ENCODE assay signal across 15 cellular contexts in genomic region chr1:198959676-198960075, GRCh38.
DNase-seq lines count a peak whose midpoint lies in the region; ATAC-seq and TF ChIP-seq lines count a peak whose summit lies in the region.
"Had no signal": no experiment of that assay in that cellular context is flagged by ENCODE, and none has a peak within 500 bp of the region (broad histone marks: within the 10 kb centered on the region; RNA-seq: fewer than 3 reads in every experiment).

No MANE protein-coding gene starts in this region.

- peaks cover 31% of the 10 kb centered on the region for H3K4me1 Mint-ChIP-seq in activated T-cell treated with anti-CD3 and anti-CD28 coated beads, Interleukin-2, amount 50 U/mL, for 4 hours (ENCODE audit: low read depth)
- H3K4me1 Mint-ChIP-seq in CD4-positive, alpha-beta T cell (ENCODE audit: low read depth), result peaks cover 45% of the 10 kb centered on the region
- peaks cover 15 to 39% (median 35%) of the 10 kb centered on the region in 4 donors for H3K4me1 Mint-ChIP-seq in naive thymus-derived CD8-positive, alpha-beta T cell

- H3K79me2 ChIP-seq in Loucy (ENCODE audit: insufficient read depth, low read length), result no peaks in the 10 kb centered on the region

- peak overlapping the region; percentile 54 for H3K4me3 ChIP-seq in Loucy (ENCODE audit: low read length, poor library complexity, severe bottlenecking)

- no peaks in the 10 kb centered on the region for H3K9me3 Mint-ChIP-seq in activated T-cell treated with anti-CD3 and anti-CD28 coated beads, Interleukin-2, amount 50 U/mL, for 4 hours
- no peaks in the 10 kb centered on the region for H3K9me3 Mint-ChIP-seq in CD4-positive, alpha-beta T cell
- peaks cover 0 to 14% (median 3%) of the 10 kb centered on the region in 9 donors for H3K9me3 Mint-ChIP-seq in naive thymus-derived CD8-positive, alpha-beta T cell
- H3K9me3 Mint-ChIP-seq: CD8-positive, alpha-beta T cell had no signal

- peaks cover 38% of the 10 kb centered on the region for H3K4me1 ChIP-seq in Loucy (ENCODE audit: insufficient read depth, low read length, poor library complexity, severe bottlenecking)

- peak overlapping the region; percentile 6 for H3K4me3 Mint-ChIP-seq in activated T-cell treated with anti-CD3 and anti-CD28 coated beads, Interleukin-2, amount 50 U/mL, for 4 hours
- no peak overlapping the region for H3K4me3 Mint-ChIP-seq in CD4-positive, alpha-beta T cell
- H3K4me3 Mint-ChIP-seq in naive thymus-derived CD8-positive, alpha-beta T cell, result peak overlapping the region in 2 of 10 donors; percentile 22 to 50
- H3K4me3 Mint-ChIP-seq: CD8-positive, alpha-beta T cell had no signal

- H3K27ac Mint-ChIP-seq in CD4-positive, alpha-beta T cell, result peak overlapping the region; percentile 2
- peak overlapping the region in 6 of 10 donors; percentile 6 to 47 (median 14) for H3K27ac Mint-ChIP-seq in naive thymus-derived CD8-positive, alpha-beta T cell

- H3K9ac ChIP-seq in Loucy (ENCODE audit: low read depth, low read length, poor library complexity, severe bottlenecking), result peak overlapping the region; percentile 17

- no peak for TF ChIP-seq CTCF in CD4-positive, alpha-beta T cell (IDR thresholded peaks at IDR 0.05)
- no peak for TF ChIP-seq CTCF in Loucy (conservative IDR thresholded peaks at IDR 0.05; ENCODE audit: low read length)

- CTCF ChIA-PET in CD4-positive, alpha-beta T cell (lab: Charles Lee), result no interaction called here

- H4K20me1 ChIP-seq in Loucy (ENCODE audit: insufficient read depth, low read length, poor library complexity, severe bottlenecking), result no peaks in the 10 kb centered on the region

- intact Hi-C loops in CD4-positive, alpha-beta T cell (cut with DNase I, micrococcal nuclease), result loop anchor here in 1 of 2 experiments (2.0 to 10.0 kb wide), 2 partner anchors 25 to 55 kb away; no protein-coding TSS in a partner anchor

- POLR2A ChIA-PET in CD4-positive, alpha-beta T cell (lab: Charles Lee), result interaction anchor here (0.9 to 1.6 kb wide), 3 partner anchors 8 to 25 kb away, joined by 3 to 9 read pairs (median 5); no protein-coding TSS in a partner anchor
- POLR2A ChIA-PET in naive thymus-derived CD8-positive, alpha-beta T cell (lab: Charles Lee), result interaction anchor here (0.6 to 1.1 kb wide), 3 partner anchors 10 to 29 kb away, joined by 3 read pairs; no protein-coding TSS in a partner anchor

- no peaks in the 10 kb centered on the region for H3K36me3 ChIP-seq in Loucy (ENCODE audit: insufficient read depth, low read length)

- H3K27me3 ChIP-seq in CD4-positive, alpha-beta T cell (ENCODE audit: control insufficient read depth, insufficient read depth, low read length), result no peaks in the 10 kb centered on the region
- H3K27me3 ChIP-seq in Loucy (ENCODE audit: insufficient read depth, low read length, poor library complexity, severe bottlenecking), result no peaks in the 10 kb centered on the region

- H3K4me2 ChIP-seq in Loucy (ENCODE audit: low read depth, low read length, poor library complexity, severe bottlenecking), result peak overlapping the region; percentile 68

- peak overlapping the region; percentile 4; the same call in 1 of the 2 replicates for H2AFZ ChIP-seq in Loucy (ENCODE audit: low read length)

- H3K27ac ChIP-seq in CD4-positive, alpha-beta T cell (ENCODE audit: low read depth, low read length), result no peak overlapping the region

- no peaks in the 10 kb centered on the region for H3K9me2 ChIP-seq in Loucy (replicated peaks; ENCODE audit: low read depth, low read length)

- H3F3A ChIP-seq in Loucy (ENCODE audit: low read depth), result peaks cover 14% of the 10 kb centered on the region

- no peak for DNase-seq in activated T-cell treated with anti-CD3 and anti-CD28 coated beads, Interleukin-2, amount 50 U/mL, for 4 hours
- no peak for DNase-seq in activated T-cell treated with anti-CD3 and anti-CD28 coated beads for 4 hours
- no peak for DNase-seq in CD4-positive, alpha-beta T cell
- no peak for DNase-seq in naive thymus-derived CD8-positive, alpha-beta T cell
- DNase-seq: CD8-positive, alpha-beta T cell; HCEC 1CT; Kasumi-1; NCI-H1105; NCI-H1694; NCI-H510A treated with DMSO at 0.1 percent for 48 hours had no signal

- no peaks in the 10 kb centered on the region for H3K36me3 Mint-ChIP-seq in activated T-cell treated with anti-CD3 and anti-CD28 coated beads, Interleukin-2, amount 50 U/mL, for 4 hours (ENCODE audit: insufficient read depth)
- no peaks in the 10 kb centered on the region for H3K36me3 Mint-ChIP-seq in CD4-positive, alpha-beta T cell (ENCODE audit: low read depth)
- H3K36me3 Mint-ChIP-seq in naive thymus-derived CD8-positive, alpha-beta T cell, result peaks cover 0 to 12% (median 0%) of the 10 kb centered on the region in 3 donors
- H3K36me3 Mint-ChIP-seq: CD8-positive, alpha-beta T cell had no signal

- no peaks in the 10 kb centered on the region for H3K9me3 ChIP-seq in CD4-positive, alpha-beta T cell (ENCODE audit: control insufficient read depth, low read length)
- peaks cover 9% of the 10 kb centered on the region for H3K9me3 ChIP-seq in Loucy (ENCODE audit: insufficient read depth, low read depth, low read length)

- ATAC-seq in activated T-cell treated with anti-CD3 and anti-CD28 coated beads, Interleukin-2, amount 50 U/mL, for 4 hours, result no peak
- ATAC-seq in CD4-positive, alpha-beta T cell (ENCODE audit: poor library complexity), result no peak
- no peak for ATAC-seq in naive thymus-derived CD8-positive, alpha-beta T cell
- ATAC-seq in GM21447 (IDR thresholded peaks at IDR 0.05; ENCODE audit: unreplicated experiment) (no peak), GM21825 (IDR thresholded peaks at IDR 0.05; ENCODE audit: unreplicated experiment) (no peak)
- ATAC-seq: Panc1, Right ventricle myocardium inferior had no signal

- H3K27me3 Mint-ChIP-seq in activated T-cell treated with anti-CD3 and anti-CD28 coated beads, Interleukin-2, amount 50 U/mL, for 4 hours (ENCODE audit: low read depth), result no peaks in the 10 kb centered on the region
- H3K27me3 Mint-ChIP-seq in CD4-positive, alpha-beta T cell, result no peaks in the 10 kb centered on the region
- no peaks in the 10 kb centered on the region for H3K27me3 Mint-ChIP-seq in naive thymus-derived CD8-positive, alpha-beta T cell
